In the genomic region with DNA sequence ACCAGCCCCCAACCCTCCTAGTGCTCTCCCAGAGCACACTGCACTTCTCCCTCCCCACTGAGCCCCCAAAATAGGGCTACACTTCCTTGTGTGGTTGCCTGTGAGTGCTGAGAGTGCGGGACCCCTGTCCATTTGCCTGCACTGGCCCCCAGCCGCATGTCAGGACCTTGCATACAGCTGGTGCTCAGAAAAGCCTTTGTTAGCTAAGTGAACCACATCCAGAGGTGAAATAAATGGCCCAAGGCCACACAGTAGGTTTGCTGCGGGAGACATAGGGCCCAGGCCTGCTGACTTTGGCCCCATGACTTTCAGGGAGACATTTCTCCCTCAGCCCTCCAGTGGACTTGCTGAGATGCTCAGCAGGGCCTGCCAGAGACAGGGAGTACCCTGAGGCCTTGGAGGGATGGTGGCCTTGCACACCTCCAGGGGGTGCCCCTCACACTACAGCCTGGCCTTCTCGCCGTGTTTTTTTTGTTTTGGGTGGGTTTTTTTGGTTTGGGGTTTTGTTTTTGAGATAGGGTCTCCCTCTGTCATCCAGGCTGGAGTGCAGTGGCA, we compare ENCODE assay signal across 1 cellular context.
TF ChIP-seq lines count a peak whose summit lies in the region.

No MANE protein-coding gene starts in this region.

TF ChIP-seq in SK-N-SH treated with all-trans-retinoic acid at 6 μM for 48 hours, 23 proteins besides CTCF, POLR2A, EP300 and RAD21:
- no peak for TF ChIP-seq OSR1 (CRISPR knock-in tag; IDR thresholded peaks at IDR 0.05)
- TF ChIP-seq CSDC2 (CRISPR knock-in tag; IDR thresholded peaks at IDR 0.05) = no peak
- TF ChIP-seq ZNF70 (CRISPR knock-in tag; IDR thresholded peaks at IDR 0.05) = no peak
- no peak for TF ChIP-seq ZNF8 (CRISPR knock-in tag; IDR thresholded peaks at IDR 0.05)
- TF ChIP-seq ZFP30 (CRISPR knock-in tag; IDR thresholded peaks at IDR 0.05) = no peak
- TF ChIP-seq TOX (CRISPR knock-in tag; IDR thresholded peaks at IDR 0.05; ENCODE audit: borderline replicate concordance) = no peak
- no peak for TF ChIP-seq SNAI2 (CRISPR knock-in tag; IDR thresholded peaks at IDR 0.05)
- TF ChIP-seq, protein P1, sequence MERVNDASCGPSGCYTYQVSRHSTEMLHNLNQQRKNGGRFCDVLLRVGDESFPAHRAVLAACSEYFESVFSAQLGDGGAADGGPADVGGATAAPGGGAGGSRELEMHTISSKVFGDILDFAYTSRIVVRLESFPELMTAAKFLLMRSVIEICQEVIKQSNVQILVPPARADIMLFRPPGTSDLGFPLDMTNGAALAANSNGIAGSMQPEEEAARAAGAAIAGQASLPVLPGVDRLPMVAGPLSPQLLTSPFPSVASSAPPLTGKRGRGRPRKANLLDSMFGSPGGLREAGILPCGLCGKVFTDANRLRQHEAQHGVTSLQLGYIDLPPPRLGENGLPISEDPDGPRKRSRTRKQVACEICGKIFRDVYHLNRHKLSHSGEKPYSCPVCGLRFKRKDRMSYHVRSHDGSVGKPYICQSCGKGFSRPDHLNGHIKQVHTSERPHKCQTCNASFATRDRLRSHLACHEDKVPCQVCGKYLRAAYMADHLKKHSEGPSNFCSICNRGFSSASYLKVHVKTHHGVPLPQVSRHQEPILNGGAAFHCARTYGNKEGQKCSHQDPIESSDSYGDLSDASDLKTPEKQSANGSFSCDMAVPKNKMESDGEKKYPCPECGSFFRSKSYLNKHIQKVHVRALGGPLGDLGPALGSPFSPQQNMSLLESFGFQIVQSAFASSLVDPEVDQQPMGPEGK (CRISPR knock-in tag; IDR thresholded peaks at IDR 0.05; ENCODE audit: borderline replicate concordance) = no peak
- TF ChIP-seq, protein P2, sequence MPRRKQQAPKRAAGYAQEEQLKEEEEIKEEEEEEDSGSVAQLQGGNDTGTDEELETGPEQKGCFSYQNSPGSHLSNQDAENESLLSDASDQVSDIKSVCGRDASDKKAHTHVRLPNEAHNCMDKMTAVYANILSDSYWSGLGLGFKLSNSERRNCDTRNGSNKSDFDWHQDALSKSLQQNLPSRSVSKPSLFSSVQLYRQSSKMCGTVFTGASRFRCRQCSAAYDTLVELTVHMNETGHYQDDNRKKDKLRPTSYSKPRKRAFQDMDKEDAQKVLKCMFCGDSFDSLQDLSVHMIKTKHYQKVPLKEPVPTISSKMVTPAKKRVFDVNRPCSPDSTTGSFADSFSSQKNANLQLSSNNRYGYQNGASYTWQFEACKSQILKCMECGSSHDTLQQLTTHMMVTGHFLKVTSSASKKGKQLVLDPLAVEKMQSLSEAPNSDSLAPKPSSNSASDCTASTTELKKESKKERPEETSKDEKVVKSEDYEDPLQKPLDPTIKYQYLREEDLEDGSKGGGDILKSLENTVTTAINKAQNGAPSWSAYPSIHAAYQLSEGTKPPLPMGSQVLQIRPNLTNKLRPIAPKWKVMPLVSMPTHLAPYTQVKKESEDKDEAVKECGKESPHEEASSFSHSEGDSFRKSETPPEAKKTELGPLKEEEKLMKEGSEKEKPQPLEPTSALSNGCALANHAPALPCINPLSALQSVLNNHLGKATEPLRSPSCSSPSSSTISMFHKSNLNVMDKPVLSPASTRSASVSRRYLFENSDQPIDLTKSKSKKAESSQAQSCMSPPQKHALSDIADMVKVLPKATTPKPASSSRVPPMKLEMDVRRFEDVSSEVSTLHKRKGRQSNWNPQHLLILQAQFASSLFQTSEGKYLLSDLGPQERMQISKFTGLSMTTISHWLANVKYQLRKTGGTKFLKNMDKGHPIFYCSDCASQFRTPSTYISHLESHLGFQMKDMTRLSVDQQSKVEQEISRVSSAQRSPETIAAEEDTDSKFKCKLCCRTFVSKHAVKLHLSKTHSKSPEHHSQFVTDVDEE (CRISPR knock-in tag; IDR thresholded peaks at IDR 0.05) = no peak
- TF ChIP-seq PPARA (CRISPR knock-in tag; IDR thresholded peaks at IDR 0.05; ENCODE audit: borderline replicate concordance) = no peak
- no peak for TF ChIP-seq ISL1 (CRISPR knock-in tag; IDR thresholded peaks at IDR 0.05)
- no peak for TF ChIP-seq ZFP3 (CRISPR knock-in tag; IDR thresholded peaks at IDR 0.05)
- no peak for TF ChIP-seq TCF4 (CRISPR knock-in tag; IDR thresholded peaks at IDR 0.05; ENCODE audit: borderline replicate concordance)
- no peak for TF ChIP-seq RARB (CRISPR knock-in tag; IDR thresholded peaks at IDR 0.05)
- TF ChIP-seq, protein P3, sequence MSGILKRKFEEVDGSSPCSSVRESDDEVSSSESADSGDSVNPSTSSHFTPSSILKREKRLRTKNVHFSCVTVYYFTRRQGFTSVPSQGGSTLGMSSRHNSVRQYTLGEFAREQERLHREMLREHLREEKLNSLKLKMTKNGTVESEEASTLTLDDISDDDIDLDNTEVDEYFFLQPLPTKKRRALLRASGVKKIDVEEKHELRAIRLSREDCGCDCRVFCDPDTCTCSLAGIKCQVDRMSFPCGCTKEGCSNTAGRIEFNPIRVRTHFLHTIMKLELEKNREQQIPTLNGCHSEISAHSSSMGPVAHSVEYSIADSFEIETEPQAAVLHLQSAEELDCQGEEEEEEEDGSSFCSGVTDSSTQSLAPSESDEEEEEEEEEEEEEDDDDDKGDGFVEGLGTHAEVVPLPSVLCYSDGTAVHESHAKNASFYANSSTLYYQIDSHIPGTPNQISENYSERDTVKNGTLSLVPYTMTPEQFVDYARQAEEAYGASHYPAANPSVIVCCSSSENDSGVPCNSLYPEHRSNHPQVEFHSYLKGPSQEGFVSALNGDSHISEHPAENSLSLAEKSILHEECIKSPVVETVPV (CRISPR knock-in tag; IDR thresholded peaks at IDR 0.05) = no peak
- TF ChIP-seq ESRRG (CRISPR knock-in tag; IDR thresholded peaks at IDR 0.05) = no peak
- TF ChIP-seq BACH2 (CRISPR knock-in tag; IDR thresholded peaks at IDR 0.05; ENCODE audit: borderline replicate concordance) = no peak
- TF ChIP-seq GLIS3 (CRISPR knock-in tag; IDR thresholded peaks at IDR 0.05) = no peak
- no peak for TF ChIP-seq ZC3H10 (CRISPR knock-in tag; IDR thresholded peaks at IDR 0.05)
- no peak for TF ChIP-seq ARNTL (CRISPR knock-in tag; IDR thresholded peaks at IDR 0.05; ENCODE audit: borderline replicate concordance, low read depth)
